2 cellular contexts compared by ENCODE assay signal in genomic region chr2:73830871-73831401, GRCh38.
A peak's percentile ranks its signal among the peaks of the same experiment; 100 is the strongest.
TF ChIP-seq lines count a peak whose summit lies in the region.

No MANE protein-coding gene starts in this region.

TF ChIP-seq in K562, 482 proteins besides CTCF, POLR2A, EP300 and RAD21:
- TF ChIP-seq NFE2 (IDR thresholded peaks at IDR 0.05; ENCODE audit: low read depth) (peak; percentile 15; the same call in 1 of the 2 replicates), COPS2 (conservative IDR thresholded peaks at IDR 0.05) (no peak), HMBOX1 (IDR thresholded peaks at IDR 0.05) (0 out of 2 replicates have a peak, but pooled peaks have one; percentile 15), MAFF (IDR thresholded peaks at IDR 0.05; ENCODE audit: low read length) (peak; percentile 29; the same call in 1 of the 2 replicates), C11orf30 (IDR thresholded peaks at IDR 0.05; ENCODE audit: low read depth) (peak; percentile 61; the same call in 1 of the 2 replicates), SAFB (IDR thresholded peaks at IDR 0.05; ENCODE audit: borderline replicate concordance, low read depth, low read length) (no peak), GATAD2B (IDR thresholded peaks at IDR 0.05; ENCODE audit: borderline replicate concordance) (no peak), MAFK (IDR thresholded peaks at IDR 0.05; ENCODE audit: low read length) (0 out of 2 replicates have a peak, but pooled peaks have one; percentile 16), JUND (IDR thresholded peaks at IDR 0.05; ENCODE audit: borderline replicate concordance, low read depth, low read length) (no peak), JUND (tag; IDR thresholded peaks at IDR 0.05; ENCODE audit: borderline replicate concordance, low read depth, low read length) (no peak), ZNF316 (IDR thresholded peaks at IDR 0.05) (peak; percentile 81), PBX2 (CRISPR knock-in tag; IDR thresholded peaks at IDR 0.05; ENCODE audit: low read depth) (no peak), PBX2 (tag; conservative IDR thresholded peaks at IDR 0.05; ENCODE audit: low read depth) (peak; percentile 29; the same call in 1 of the 2 replicates), ZNF644 (tag; IDR thresholded peaks at IDR 0.05; ENCODE audit: low read depth) (no peak), MEIS2 (IDR thresholded peaks at IDR 0.05; ENCODE audit: partially characterized antibody) (peak; percentile 67)

TF ChIP-seq in neural cell, 6 proteins besides CTCF, POLR2A, EP300 and RAD21:
- no peak for TF ChIP-seq TAF1 (IDR thresholded peaks at IDR 0.05; ENCODE audit: low read depth)
- TF ChIP-seq POLR2AphosphoS5 (IDR thresholded peaks at IDR 0.05), result no peak
- TF ChIP-seq EZH2 (IDR thresholded peaks at IDR 0.05; ENCODE audit: borderline replicate concordance, insufficient read depth, low read length, poor library complexity, severe bottlenecking), result no peak
- TF ChIP-seq REST (IDR thresholded peaks at IDR 0.05; ENCODE audit: borderline replicate concordance), result no peak
- no peak for TF ChIP-seq MXI1 (conservative IDR thresholded peaks at IDR 0.05; ENCODE audit: poor library complexity, severe bottlenecking)
- no peak for TF ChIP-seq SMC3 (conservative IDR thresholded peaks at IDR 0.05; ENCODE audit: poor library complexity)
TF ChIP-seq in neural cell: peak in this region for 0.
